ENCODE assay signal across 21 cellular contexts in the genomic region with DNA sequence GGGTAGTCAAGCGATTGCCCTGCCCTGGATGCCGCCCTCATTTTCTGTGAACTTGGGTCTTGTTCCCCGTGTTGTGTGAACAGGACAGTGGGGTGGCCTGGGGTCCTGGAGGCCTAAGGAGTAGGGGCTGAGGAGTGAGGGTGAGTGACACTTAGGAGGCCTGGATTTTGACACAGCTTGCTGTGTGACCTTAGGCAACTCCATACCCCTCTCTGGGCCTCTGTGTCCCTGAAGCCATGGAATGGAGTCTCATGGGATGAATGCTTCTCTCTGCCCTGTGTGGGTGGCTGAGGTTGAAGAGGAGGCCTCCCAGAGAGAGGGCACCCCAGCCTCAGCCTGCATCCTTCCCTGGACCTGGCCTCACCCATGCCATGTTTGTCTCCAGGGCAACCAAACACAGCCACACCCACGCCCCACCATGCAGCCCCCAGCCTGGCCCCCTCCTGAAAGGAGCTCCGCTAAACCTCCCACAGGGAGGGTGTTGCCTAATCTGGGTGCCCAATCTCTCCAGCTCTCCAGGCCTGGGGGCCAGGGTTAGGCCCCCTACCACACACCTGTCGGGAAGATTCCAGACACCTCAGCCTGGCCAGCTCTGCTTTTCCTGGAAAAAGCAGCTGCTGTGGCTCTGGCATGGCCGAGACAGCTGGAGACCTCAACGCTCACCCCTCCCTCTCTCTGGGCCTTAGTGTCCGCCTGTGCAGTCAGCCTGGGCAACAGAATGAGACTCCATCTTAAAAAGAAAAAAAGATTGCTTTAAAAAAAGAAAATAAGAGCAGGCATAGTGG. TPM values are rescaled to one million over a fixed set of nuclear protein-coding genes. Genes with fewer than 3 reads are reported as not detected.
DNase-seq lines count a peak whose midpoint lies in the region; ATAC-seq, FAIRE-seq and TF ChIP-seq lines count a peak whose summit lies in the region.
"Had no signal": no experiment of that assay in that cellular context is flagged by ENCODE, and none has a peak within 500 bp of the region (broad histone marks: within the 10 kb centered on the region; RNA-seq: fewer than 3 reads in every experiment).

No MANE protein-coding gene starts in this region.

- H3K27me3 ChIP-seq in BLaER1, result no peaks in the 10 kb centered on the region
- no peaks in the 10 kb centered on the region for H3K27me3 ChIP-seq in right atrium auricular region
- no peaks in the 10 kb centered on the region for H3K27me3 ChIP-seq in pancreas
- H3K27me3 ChIP-seq: tibial artery had no signal

- 75 to 80% methylated on average over 9 of the region's 9 CpGs for WGBS in pancreas, 2 donors

- intact Hi-C loops in pancreas (cut with DNase I), result no loop called here

- no peaks in the 10 kb centered on the region for H4K20me1 ChIP-seq in BLaER1

- H3K9me3 ChIP-seq in BLaER1 (no peaks in the 10 kb centered on the region), right atrium auricular region (no peaks in the 10 kb centered on the region), pancreas (no peaks in the 10 kb centered on the region)
- H3K9me3 ChIP-seq: tibial artery had no signal

- H3K4me1 ChIP-seq in BLaER1 (peaks cover 65% of the 10 kb centered on the region), right atrium auricular region (peaks cover 0 to 56% of the 10 kb centered on the region in 2 donors), pancreas (peaks cover 19 to 24% (median 24%) of the 10 kb centered on the region in 3 donors)

- no peak overlapping the region for H3K9ac ChIP-seq in BLaER1

- H3K36me3 ChIP-seq in BLaER1, result no peaks in the 10 kb centered on the region
- peaks cover 26% of the 10 kb centered on the region for H3K36me3 ChIP-seq in right atrium auricular region
- H3K36me3 ChIP-seq in pancreas, result no peaks in the 10 kb centered on the region
- H3K36me3 ChIP-seq: tibial artery had no signal

- peak overlapping the region; percentile 47 for H3K4me2 ChIP-seq in BLaER1

- TF ChIP-seq CTCF in right atrium auricular region (IDR thresholded peaks at IDR 0.05) (no peak), pancreas (IDR thresholded peaks at IDR 0.05) (no peak)

- no peak for FAIRE-seq in pancreas (lab: Jason Lieb, UNC)

- peak; percentile 28 for DNase-seq in NCI-H146 (lab: John Stamatoyannopoulos, UW)
- no peak for DNase-seq in right atrium auricular region (ENCODE audit: low spot score)
- peak in 2 of 6 donors; percentile 38 to 41 for DNase-seq in pancreas
- no peak for DNase-seq in activated effector memory CD4-positive, alpha-beta T cell treated with Interleukin-2 at 50 U/mL for 16 hours
- DNase-seq in hypothalamus (lab: John Stamatoyannopoulos, UW), result no peak
- no peak for DNase-seq in OCI-M1 (lab: John Stamatoyannopoulos, UW)
- DNase-seq: activated CD4-positive, alpha-beta T cell treated with anti-CD3 and anti-CD28 coated beads, Interleukin-2, amount 10 ng/mL, durations not matched to agents 7 days and 5 days; activated CD8-positive, alpha-beta memory T cell treated with anti-CD3 and anti-CD28 coated beads, Interleukin-2, amount 50 U/mL, for 4 hours; activated effector memory CD4-positive, alpha-beta T cell treated with anti-CD3 and anti-CD28 coated beads, Interleukin-2, amount 50 U/mL, for 16 hours; caudate nucleus; mesenchymal stem cell; MV-4-11; NCI-H187 treated with DMSO at 0.1 percent for 48 hours; NCI-H446 treated with DMSO at 0.1 percent for 48 hours; retina; stimulated activated naive CD4-positive, alpha-beta T cell; tibial artery had no signal

- H3K4me3 ChIP-seq in BLaER1 (no peak overlapping the region), right atrium auricular region (no peak overlapping the region), pancreas (no peak overlapping the region)
- H3K4me3 ChIP-seq: tibial artery had no signal

- ATAC-seq in pancreas (peak; percentile 3 to 30 (median 15)), HG03565 (IDR thresholded peaks at IDR 0.05; ENCODE audit: unreplicated experiment) (no peak)

- no peak overlapping the region; the same call in 1 of the 2 replicates for H3K27ac ChIP-seq in BLaER1
- peak overlapping the region; percentile 82 to 89 for H3K27ac ChIP-seq in right atrium auricular region
- peak overlapping the region; percentile 17 to 68 (median 27) for H3K27ac ChIP-seq in pancreas

RNA-seq across cellular contexts. Expression of gene MYOM3, which starts 9.9 kb away (rescaled TPM):
- total RNA-seq in right atrium auricular region (100 to 1,000 TPM in 1 of 2 donors, 10 to 100 TPM in 1; 98.7 to 241 TPM), pancreas (1 to 10 TPM in 2 of 6 donors, under 1 TPM in 4; 0.38 to 1.7 (median 0.79) TPM)
- 1 to 10 TPM in 1 of 2 donors, under 1 TPM in 1; 0.77 to 1.2 TPM for polyA plus RNA-seq in pancreas
- total RNA-seq: activated CD4-positive, alpha-beta T cell treated with anti-CD3 and anti-CD28 coated beads, Interleukin-2, amount 10 ng/mL, durations not matched to agents 7 days and 5 days; neural crest cell; T-helper 1 cell treated with Interleukin-12 subunit alpha and Interleukin-12 subunit beta and Interleukin-4 antibody, amounts not matched to agents 30 ng/mL and 1 ng/mL, for 36 hours had no signal

RNA-seq across cellular contexts. Expression of gene IL22RA1, which starts 41.0 kb away (rescaled TPM):
- under 1 TPM; 0.15 to 0.24 TPM for total RNA-seq in right atrium auricular region
- 100 to 1,000 TPM in 4 of 6 donors, 10 to 100 TPM in 2; 62.5 to 164 (median 123) TPM for total RNA-seq in pancreas
- polyA plus RNA-seq in pancreas, result 10 to 100 TPM; 68.8 to 87.5 TPM
- total RNA-seq: activated CD4-positive, alpha-beta T cell treated with anti-CD3 and anti-CD28 coated beads, Interleukin-2, amount 10 ng/mL, durations not matched to agents 7 days and 5 days; neural crest cell; T-helper 1 cell treated with Interleukin-12 subunit alpha and Interleukin-12 subunit beta and Interleukin-4 antibody, amounts not matched to agents 30 ng/mL and 1 ng/mL, for 36 hours had no signal

Comparison
In these comparisons a context has a peak if more than half of its experiments do, and no peak if none do; other contexts are left out.
1. RNA of gene MYOM3, which starts 9.9 kb away (total RNA-seq): 98.7 to 241 TPM in right atrium auricular region; 0.38 to 1.7 TPM in pancreas; every median in the first group is over 10 times any median in the second.
2. RNA of gene IL22RA1, which starts 41.0 kb away (total RNA-seq): 62.5 to 164 TPM in pancreas; 0.15 to 0.24 TPM in right atrium auricular region; every median in the first group is over 10 times any median in the second.